ENCODE assay signal across 14 cellular contexts in genomic region chr11:130523609-130524008, GRCh38.
DNase-seq lines count a peak whose midpoint lies in the region; ATAC-seq and TF ChIP-seq lines count a peak whose summit lies in the region.
"Had no signal": no experiment of that assay in that cellular context is flagged by ENCODE, and none has a peak within 500 bp of the region (broad histone marks: within the 10 kb centered on the region; RNA-seq: fewer than 3 reads in every experiment).

No MANE protein-coding gene starts in this region.

- no peak for TF ChIP-seq CTCF in astrocyte of the spinal cord (IDR thresholded peaks at IDR 0.05; ENCODE audit: low read depth, low read length)
- TF ChIP-seq CTCF in right atrium auricular region (IDR thresholded peaks at IDR 0.05) = no peak
- TF ChIP-seq CTCF in transverse colon (IDR thresholded peaks at IDR 0.05) = no peak

- DNase-seq in H4 (ENCODE audit: low spot score) = peak; percentile 61
- peak; percentile 89 for DNase-seq in astrocyte of the spinal cord (ENCODE audit: low read depth, low spot score)
- peak; percentile 81 for DNase-seq in right atrium auricular region (ENCODE audit: low spot score)
- no peak for DNase-seq in transverse colon
- DNase-seq in SW480 (ENCODE audit: low spot score) = no peak
- DNase-seq in NCI-H226 = no peak
- DNase-seq in NCI-H345 treated with DMSO at 0.1 percent for 48 hours (lab: John Stamatoyannopoulos, UW; ENCODE audit: unreplicated experiment) = no peak
- DNase-seq: Calu3, left colon, NCI-H2081, substantia nigra, WERI-Rb-1 had no signal

- H3K36me3 ChIP-seq in right atrium auricular region (no peaks in the 10 kb centered on the region), transverse colon (no peaks in the 10 kb centered on the region)
- H3K36me3 ChIP-seq: neutrophil, WERI-Rb-1 had no signal

- H3K27me3 ChIP-seq in right atrium auricular region (no peaks in the 10 kb centered on the region), transverse colon (no peaks in the 10 kb centered on the region)
- H3K27me3 ChIP-seq: neutrophil had no signal

- 80 to 81% methylated on average over 3 to 8 of the region's 10 CpGs for WGBS in transverse colon (ENCODE audit: low coverage in 1 of 2), 2 donors

- H3K27ac ChIP-seq in right atrium auricular region = peak overlapping the region; percentile 88 to 95
- peak overlapping the region; percentile 64 to 81 (median 72) for H3K27ac ChIP-seq in transverse colon
- H3K27ac ChIP-seq: neutrophil, WERI-Rb-1 had no signal

- intact Hi-C loops in transverse colon (cut with DNase I; ENCODE audit: low total_unique reads) = no loop called here

- in situ Hi-C loops in astrocyte of the spinal cord (cut with HindIII; ENCODE audit: low sequenced_read_pairs) = no loop called here
- in situ Hi-C loops in transverse colon (cut with MboI; ENCODE audit: low pct_ligation_motif_present in 1 of 4, low pct_unique_long_range_greater_than_20kb in 1 of 4, low sequenced_read_pairs in 3 of 4) = no loop called here

- peaks cover 0 to 64% of the 10 kb centered on the region in 2 donors for H3K4me1 ChIP-seq in right atrium auricular region
- H3K4me1 ChIP-seq in transverse colon = peaks cover 0 to 14% (median 7%) of the 10 kb centered on the region in 4 donors

- H3K9me3 ChIP-seq in right atrium auricular region (no peaks in the 10 kb centered on the region), transverse colon (no peaks in the 10 kb centered on the region)
- H3K9me3 ChIP-seq: neutrophil had no signal

- no peak overlapping the region for H3K4me3 ChIP-seq in astrocyte of the spinal cord (ENCODE audit: low read depth, low read length)
- H3K4me3 ChIP-seq in right atrium auricular region = no peak overlapping the region
- H3K4me3 ChIP-seq in transverse colon = no peak overlapping the region

- no peak for TF ChIP-seq POLR2A in transverse colon (IDR thresholded peaks at IDR 0.05)

- ATAC-seq in HG03196 (IDR thresholded peaks at IDR 0.05; ENCODE audit: unreplicated experiment) = no peak
- ATAC-seq: left colon had no signal

- no peak for TF ChIP-seq EP300 in transverse colon (IDR thresholded peaks at IDR 0.05; ENCODE audit: low read depth)

Comparison
In these comparisons a context has a peak if more than half of its experiments do, and no peak if none do; other contexts are left out.
1. DNase-seq: peak in H4 (single experiment), astrocyte of the spinal cord (single experiment) and right atrium auricular region (single experiment); none in transverse colon (single experiment), SW480 (single experiment), NCI-H226 (single experiment) and NCI-H345 treated with DMSO at 0.1 percent for 48 hours (single experiment).